In the genomic region with DNA sequence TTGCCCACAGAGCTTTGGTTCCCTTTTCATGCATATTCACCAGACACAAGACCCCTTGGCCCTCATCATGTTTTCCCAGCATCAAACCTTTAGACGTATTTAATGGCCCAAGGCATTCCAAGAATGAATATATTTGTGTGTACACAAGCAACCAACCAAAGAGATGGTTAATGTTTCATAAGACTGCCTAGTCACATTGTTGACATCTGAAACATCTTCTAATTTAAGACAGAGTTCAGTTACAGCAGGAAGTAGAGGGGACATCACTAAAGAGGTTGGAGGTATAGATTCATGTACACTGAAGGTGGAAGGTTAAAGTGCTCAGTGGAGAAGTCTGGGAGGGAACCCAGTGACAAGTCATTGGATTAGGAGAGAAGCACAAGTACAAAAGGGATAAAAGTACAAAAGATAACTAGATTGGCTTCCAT, we compare ENCODE assay signal across 1 cellular context.
TF ChIP-seq lines count a peak whose summit lies in the region.

No MANE protein-coding gene starts in this region.

TF ChIP-seq in HepG2, 621 proteins besides CTCF, POLR2A, EP300 and RAD21 (continued from another document):
- TF ChIP-seq IKZF4 (CRISPR knock-in tag; IDR thresholded peaks at IDR 0.05; ENCODE audit: borderline replicate concordance, low read depth, not compliant biosample characterization) (no peak), ZBTB49 (CRISPR knock-in tag; IDR thresholded peaks at IDR 0.05; ENCODE audit: borderline replicate concordance) (no peak), ZNF263 (CRISPR knock-in tag; IDR thresholded peaks at IDR 0.05) (no peak), ZNF335 (CRISPR knock-in tag; IDR thresholded peaks at IDR 0.05) (no peak)
